ENCODE assay signal across 16 cellular contexts in genomic region chr15:40936709-40937666, GRCh38. TPM values are rescaled to one million over a fixed set of nuclear protein-coding genes. Genes with fewer than 3 reads are reported as not detected.
DNase-seq lines count a peak whose midpoint lies in the region; ATAC-seq, FAIRE-seq and TF ChIP-seq lines count a peak whose summit lies in the region.
"Had no signal": no experiment of that assay in that cellular context is flagged by ENCODE, and none has a peak within 500 bp of the region (broad histone marks: within the 10 kb centered on the region; RNA-seq: fewer than 3 reads in every experiment).

No MANE protein-coding gene starts in this region.

- no peak for TF ChIP-seq RAD21 in IMR-90 (IDR thresholded peaks at IDR 0.05; ENCODE audit: low read length)

- H4K8ac ChIP-seq in IMR-90 (ENCODE audit: low read depth in 2 of 2, low read length in 2 of 2), result peak overlapping the region in 1 of 2 experiments; percentile 6; a peak in 1 of 4 replicates

- peak overlapping the region; percentile 31; the same call in 1 of the 2 replicates for H3K23ac ChIP-seq in IMR-90 (ENCODE audit: low read depth, low read length)

- intact Hi-C loops in IMR-90 (cut with micrococcal nuclease) (no loop called here), lower lobe of right lung (cut with DNase I) (no loop called here), colonic mucosa (cut with DNase I) (no loop called here)

- H3K4me2 ChIP-seq in BLaER1 (peak overlapping the region; percentile 88), IMR-90 (ENCODE audit: low read depth, low read length) (0 out of 2 replicates have a peak overlapping the region, but pooled peaks have one; percentile 14)

- POLR2A ChIA-PET in IMR-90 (lab: Charles Lee; ENCODE audit: unreplicated experiment), result interaction anchor here (0.6 kb wide), 1 partner anchor 130 kb away, joined by 3 read pairs; the partner anchor contains the start of gene ZFYVE19

- H2AK9ac ChIP-seq in IMR-90 (replicated peaks; ENCODE audit: low read depth, low read length, poor library complexity), result peak overlapping the region; percentile 84

- H4K20me1 ChIP-seq in BLaER1, result peaks cover 1% of the 10 kb centered on the region; the same call in 1 of the 2 replicates
- peaks cover 16% of the 10 kb centered on the region for H4K20me1 ChIP-seq in IMR-90 (ENCODE audit: insufficient read depth, low read length)

- H3K9me1 ChIP-seq in IMR-90 (ENCODE audit: insufficient read depth, low read length), result peaks cover 18% of the 10 kb centered on the region

- H3K4me1 Mint-ChIP-seq in T-helper 17 cell, result peaks cover 19% of the 10 kb centered on the region

- no peak for FAIRE-seq in bronchial epithelial cell (lab: Jason Lieb, UNC)
- FAIRE-seq: G401.6 had no signal

- H3K9ac ChIP-seq in BLaER1 (peak overlapping the region; percentile 54; the same call in 1 of the 2 replicates), IMR-90 (ENCODE audit: low read depth, low read length) (no peak overlapping the region; the same call in 1 of the 2 replicates), colonic mucosa (ENCODE audit: low read depth in 2 of 2, low read length in 2 of 2) (no peak overlapping the region)

- WGBS in IMR-90 (ENCODE audit: extremely low coverage in 2 of 2, insufficient read length in 1 of 2), 2 experiments, result 84% methylated on average over 7 of the region's 15 CpGs; no CpG with 5 or more reads in 1 of the 2 experiments

- peak; percentile 4; the same call in 1 of the 2 replicates for ATAC-seq in IMR-90 (ENCODE audit: low read depth)
- no peak for ATAC-seq in lower lobe of right lung
- ATAC-seq in T-helper 17 cell, result no peak
- ATAC-seq: natural killer cell treated with Interleukin-12 subunit alpha and Interleukin-12 subunit beta and Interleukin-15 and Interleukin-18, amount 100 ng/mL, for 72 hours; stimulated activated effector memory CD8-positive, alpha-beta T cell treated with anti-CD3 and anti-CD28 coated beads, Interleukin-12 subunit alpha, Interleukin-12 subunit beta, amount 100 ng/mL, for 72 hours had no signal

- no peak overlapping the region for H3K4me3 Mint-ChIP-seq in T-helper 17 cell
- H3K4me3 Mint-ChIP-seq: activated naive CD8-positive, alpha-beta T cell treated with anti-CD3 and anti-CD28 coated beads for 36 hours; natural killer cell treated with Interleukin-12 subunit alpha and Interleukin-12 subunit beta and Interleukin-15 and Interleukin-18, amount 100 ng/mL, for 72 hours; stimulated activated effector memory CD8-positive, alpha-beta T cell treated with anti-CD3 and anti-CD28 coated beads, Interleukin-12 subunit alpha, Interleukin-12 subunit beta, amount 100 ng/mL, for 72 hours had no signal

- H2AK5ac ChIP-seq in IMR-90 (ENCODE audit: low read depth, low read length), result peak overlapping the region; percentile 16

- H2BK15ac ChIP-seq in IMR-90 (ENCODE audit: low read depth, low read length), result peak overlapping the region; percentile 2; the same call in 1 of the 3 replicates

- no peaks in the 10 kb centered on the region for H3K36me3 Mint-ChIP-seq in T-helper 17 cell (ENCODE audit: low read depth)
- H3K36me3 Mint-ChIP-seq: activated naive CD8-positive, alpha-beta T cell treated with anti-CD3 and anti-CD28 coated beads for 36 hours; natural killer cell treated with Interleukin-12 subunit alpha and Interleukin-12 subunit beta and Interleukin-15 and Interleukin-18, amount 100 ng/mL, for 72 hours had no signal

- H3K27ac Mint-ChIP-seq in T-helper 17 cell, result no peak overlapping the region
- H3K27ac Mint-ChIP-seq: activated naive CD8-positive, alpha-beta T cell treated with anti-CD3 and anti-CD28 coated beads for 36 hours; stimulated activated effector memory CD8-positive, alpha-beta T cell treated with anti-CD3 and anti-CD28 coated beads, Interleukin-12 subunit alpha, Interleukin-12 subunit beta, amount 100 ng/mL, for 72 hours had no signal

- H2BK120ac ChIP-seq in IMR-90 (ENCODE audit: low read depth, low read length), result peak overlapping the region; percentile 82

- peak; percentile 74 for DNase-seq in IMR-90
- DNase-seq in bronchial epithelial cell (ENCODE audit: low read depth), result peak; percentile 33
- no peak for DNase-seq in lower lobe of right lung
- DNase-seq in SW 1271 (lab: John Stamatoyannopoulos, UW), result no peak
- DNase-seq in colonic mucosa, result no peak
- no peak for DNase-seq in T-helper 17 cell
- no peak for DNase-seq in iPS-NIHi7 (ENCODE audit: extremely low spot score)
- DNase-seq: activated naive CD8-positive, alpha-beta T cell treated with anti-CD3 and anti-CD28 coated beads for 36 hours; effector memory CD4-positive, alpha-beta T cell; MV-4-11; stimulated activated CD4-positive, alpha-beta T cell treated with anti-CD3 and anti-CD28 coated beads, Interleukin-15, amount 100 ng/mL, for 24 hours; T-helper 2 cell had no signal

- dilution Hi-C loops in IMR-90 (cut with HindIII; ENCODE audit: low sequenced_read_pairs, unreplicated experiment), result no loop called here

- in situ Hi-C loops in IMR-90 (cut with MboI; ENCODE audit: low sequenced_read_pairs), result no loop called here

- TF ChIP-seq CTCF in IMR-90 (conservative IDR thresholded peaks at IDR 0.05; ENCODE audit: low read depth, low read length) (no peak), bronchial epithelial cell (IDR thresholded peaks at IDR 0.05; ENCODE audit: insufficient read depth, low read length, severe bottlenecking) (no peak), lower lobe of right lung (IDR thresholded peaks at IDR 0.05) (no peak), colonic mucosa (IDR thresholded peaks at IDR 0.05) (no peak)

- H3K4ac ChIP-seq in IMR-90 (ENCODE audit: low read depth, low read length), result peak overlapping the region; percentile 64

- no peak overlapping the region for H3K56ac ChIP-seq in IMR-90 (ENCODE audit: extremely low read depth, insufficient read depth, low read length)

- no peak overlapping the region for H4K5ac ChIP-seq in IMR-90 (ENCODE audit: low read depth, low read length)

- no TSS peak for BruUV-seq in IMR-90 (replicated peaks; lab: Mats Ljungman, UMichigan)

- no peak for TF ChIP-seq POLR2A in IMR-90 (IDR thresholded peaks at IDR 0.05; ENCODE audit: low read depth, low read length)

- H3K27me3 ChIP-seq in BLaER1, result peaks cover 14% of the 10 kb centered on the region
- no peaks in the 10 kb centered on the region for H3K27me3 ChIP-seq in IMR-90 (ENCODE audit: control insufficient read depth, insufficient read depth, low read length)
- peaks cover 1% of the 10 kb centered on the region for H3K27me3 ChIP-seq in bronchial epithelial cell (ENCODE audit: control insufficient read depth, insufficient read depth, low read length)
- H3K27me3 ChIP-seq in lower lobe of right lung (ENCODE audit: low read depth), result peaks cover 2% of the 10 kb centered on the region
- H3K27me3 ChIP-seq in colonic mucosa, result no peaks in the 10 kb centered on the region

- CTCF ChIA-PET in IMR-90 (lab: Yijun Ruan, JAX), result no interaction called here

- H2BK20ac ChIP-seq in IMR-90 (ENCODE audit: low read depth, low read length), result peak overlapping the region; percentile 17; the same call in 1 of the 2 replicates

- peaks cover 16% of the 10 kb centered on the region for H3K27me3 Mint-ChIP-seq in T-helper 17 cell

- no peak overlapping the region; the same call in 1 of the 2 replicates for H3K18ac ChIP-seq in IMR-90 (ENCODE audit: low read depth, low read length)

- H3K4me1 ChIP-seq in BLaER1 (peaks cover 76% of the 10 kb centered on the region), IMR-90 (ENCODE audit: control insufficient read depth, insufficient read depth, low read length) (peaks cover 17% of the 10 kb centered on the region), lower lobe of right lung (peaks cover 81% of the 10 kb centered on the region), colonic mucosa (no peaks in the 10 kb centered on the region)

- H2BK5ac ChIP-seq in IMR-90 (ENCODE audit: low read depth, low read length, poor library complexity, severe bottlenecking), result peak overlapping the region; percentile 40

- peaks cover 0 to 63% of the 10 kb centered on the region in 2 experiments; a peak in 3 of 4 replicates for H3K79me1 ChIP-seq in IMR-90 (ENCODE audit: low read depth in 1 of 2, low read length in 2 of 2)

- no peaks in the 10 kb centered on the region for H3K9me3 ChIP-seq in BLaER1
- H3K9me3 ChIP-seq in IMR-90 (ENCODE audit: control insufficient read depth, insufficient read depth, low read length), result no peaks in the 10 kb centered on the region
- no peaks in the 10 kb centered on the region for H3K9me3 ChIP-seq in lower lobe of right lung
- no peaks in the 10 kb centered on the region for H3K9me3 ChIP-seq in colonic mucosa
- H3K9me3 ChIP-seq in T-helper 17 cell (ENCODE audit: control insufficient read depth, low read length, poor library complexity, severe bottlenecking), result no peaks in the 10 kb centered on the region

- peak overlapping the region; percentile 60 for H3K14ac ChIP-seq in IMR-90 (replicated peaks; ENCODE audit: low read depth, low read length)

- peak overlapping the region; percentile 72 for H2AFZ ChIP-seq in IMR-90 (replicated peaks; ENCODE audit: low read length, poor library complexity)

- peak overlapping the region; percentile 34 for H3K4me3 ChIP-seq in BLaER1
- H3K4me3 ChIP-seq in IMR-90 (ENCODE audit: insufficient read depth, low read depth, low read length), result no peak overlapping the region
- no peak overlapping the region for H3K4me3 ChIP-seq in bronchial epithelial cell (ENCODE audit: low read depth, low read length)
- peak overlapping the region; percentile 19 for H3K4me3 ChIP-seq in lower lobe of right lung
- H3K4me3 ChIP-seq in colonic mucosa, result no peak overlapping the region

- peak overlapping the region; percentile 30; the same call in 1 of the 2 replicates for H4K91ac ChIP-seq in IMR-90 (ENCODE audit: insufficient read depth, low read depth, low read length)

- H3K27ac ChIP-seq in BLaER1, result peak overlapping the region; percentile 78
- H3K27ac ChIP-seq in IMR-90 (ENCODE audit: insufficient read depth, low read length), result no peak overlapping the region; the same call in 1 of the 2 replicates
- H3K27ac ChIP-seq in lower lobe of right lung, result peak overlapping the region; percentile 41
- no peak overlapping the region for H3K27ac ChIP-seq in colonic mucosa

- H3K36me3 ChIP-seq in BLaER1 (no peaks in the 10 kb centered on the region), IMR-90 (ENCODE audit: control insufficient read depth, insufficient read depth, low read length) (peaks cover 12% of the 10 kb centered on the region), bronchial epithelial cell (ENCODE audit: control insufficient read depth, insufficient read depth, low read length) (no peaks in the 10 kb centered on the region), lower lobe of right lung (peaks cover 46% of the 10 kb centered on the region), colonic mucosa (peaks cover 13% of the 10 kb centered on the region)

RNA-seq across cellular contexts. Expression of gene DLL4, which starts 7.8 kb away (rescaled TPM):
- total RNA-seq in IMR-90 (2012; rRNA removed), result 1.7 and 1.8 TPM in 2 replicates
- 3.4 and 3.6 TPM in 2 replicates for polyA plus RNA-seq in IMR-90 (2012; rRNA removed)
- polyA plus RNA-seq in IMR-90 (2012; cell fraction: cytosol; rRNA removed), result 2.3 and 2.9 TPM in 2 replicates
- polyA plus RNA-seq in IMR-90 (2012; cell fraction: nucleus; rRNA removed; ENCODE audit: low replicate concordance), result 2.4 and 5.1 TPM in 2 replicates
- total RNA-seq in bronchial epithelial cell, result 0.13 TPM in 1 of 2 replicates, not detected in the other
- total RNA-seq in lower lobe of right lung, result 21.3 TPM
- total RNA-seq in colonic mucosa, result 10 to 100 TPM; 18.5 to 21.6 TPM
- not detected for total RNA-seq in T-helper 17 cell
- total RNA-seq: activated naive CD8-positive, alpha-beta T cell treated with anti-CD3 and anti-CD28 coated beads for 36 hours had no signal

RNA-seq across cellular contexts. Expression of gene CHAC1, which starts 16.3 kb away (rescaled TPM):
- total RNA-seq in IMR-90 (2012; rRNA removed) (41.9 and 51.3 TPM in 2 replicates), bronchial epithelial cell (24.7 and 59.8 TPM in 2 replicates), lower lobe of right lung (1.8 TPM), colonic mucosa (10 to 100 TPM in 1 of 2 donors, 1 to 10 TPM in 1; 4.0 to 20.9 TPM), T-helper 17 cell (under 1 TPM; 0.35 to 0.70 TPM)
- polyA plus RNA-seq in IMR-90 (2012; rRNA removed), result 72.5 and 77.8 TPM in 2 replicates
- polyA plus RNA-seq in IMR-90 (2012; cell fraction: cytosol; rRNA removed), result 40.3 and 108 TPM in 2 replicates
- polyA plus RNA-seq in IMR-90 (2012; cell fraction: nucleus; rRNA removed; ENCODE audit: low replicate concordance), result 31.6 and 74.8 TPM in 2 replicates

RNA-seq across cellular contexts. Expression of gene VPS18, which starts 42.7 kb away (rescaled TPM):
- total RNA-seq in IMR-90 (2012; rRNA removed), result 30.0 and 32.3 TPM in 2 replicates
- polyA plus RNA-seq in IMR-90 (2012; rRNA removed), result 19.3 and 20.8 TPM in 2 replicates
- 15.0 and 19.5 TPM in 2 replicates for polyA plus RNA-seq in IMR-90 (2012; cell fraction: cytosol; rRNA removed)
- 15.5 and 29.3 TPM in 2 replicates for polyA plus RNA-seq in IMR-90 (2012; cell fraction: nucleus; rRNA removed; ENCODE audit: low replicate concordance)
- 26.3 and 30.6 TPM in 2 replicates for total RNA-seq in bronchial epithelial cell
- total RNA-seq in lower lobe of right lung, result 24.0 TPM
- total RNA-seq in colonic mucosa, result 10 to 100 TPM; 18.3 to 19.2 TPM
- total RNA-seq in T-helper 17 cell, result 10 to 100 TPM; 13.6 to 18.4 TPM

Comparison
In these comparisons a context has a peak if more than half of its experiments do, and no peak if none do; other contexts are left out.
1. H3K27ac ChIP-seq: peak in BLaER1 (single experiment) and lower lobe of right lung (single experiment); none in IMR-90 (single experiment) and colonic mucosa (single experiment).
2. H3K4me3 ChIP-seq: peak in BLaER1 (single experiment) and lower lobe of right lung (single experiment); none in IMR-90 (single experiment), bronchial epithelial cell (single experiment) and colonic mucosa (single experiment).
3. DNase-seq: peak in IMR-90 (single experiment) and bronchial epithelial cell (single experiment); none in lower lobe of right lung (single experiment), SW 1271 (0 of 2), colonic mucosa (single experiment), T-helper 17 cell (0 of 3) and iPS-NIHi7 (single experiment).